In genomic region chr7:94449151-94449725, GRCh38 we compare ENCODE assay signal across 8 cellular contexts. TPM values are rescaled to one million over a fixed set of nuclear protein-coding genes. Genes with fewer than 3 reads are reported as not detected.
A peak's percentile ranks its signal among the peaks of the same experiment; 100 is the strongest.
DNase-seq lines count a peak whose midpoint lies in the region; ATAC-seq lines count a peak whose summit lies in the region.

No MANE protein-coding gene starts in this region.

- DNase-seq in AG08396 (ENCODE audit: low spot score) (peak; percentile 38), NCI-H748 treated with DMSO at 0.1 percent for 48 hours (lab: John Stamatoyannopoulos, UW) (peak; percentile 70), cerebellum (ENCODE audit: low spot score) (peak; percentile 33), lung microvascular endothelial cell (ENCODE audit: low read depth in 2 of 2) (peak; percentile 47 to 68)
- DNase-seq in stimulated activated naive CD8-positive, alpha-beta T cell treated with anti-CD3 and anti-CD28 coated beads, Interleukin-15, amount 100 ng/mL, for 72 hours, result no peak
- DNase-seq in stimulated activated CD4-positive, alpha-beta T cell treated with anti-CD3 and anti-CD28 coated beads, Interleukin-2, amount 100 ng/mL, for 24 hours, result no peak

- H3K27ac Mint-ChIP-seq in stimulated activated naive CD8-positive, alpha-beta T cell treated with anti-CD3 and anti-CD28 coated beads, Interleukin-15, amount 100 ng/mL, for 72 hours, result no peak overlapping the region

- no peak overlapping the region for H3K4me3 Mint-ChIP-seq in stimulated activated naive CD8-positive, alpha-beta T cell treated with anti-CD3 and anti-CD28 coated beads, Interleukin-15, amount 100 ng/mL, for 72 hours

- peaks cover 15% of the 10 kb centered on the region for H3K27me3 Mint-ChIP-seq in stimulated activated naive CD8-positive, alpha-beta T cell treated with anti-CD3 and anti-CD28 coated beads, Interleukin-15, amount 100 ng/mL, for 72 hours

- ATAC-seq in GM18511 (IDR thresholded peaks at IDR 0.05; ENCODE audit: unreplicated experiment), result peak; percentile 79
- peak; percentile 68 for ATAC-seq in HG03280 (IDR thresholded peaks at IDR 0.05; ENCODE audit: unreplicated experiment)
- no peak for ATAC-seq in stimulated activated naive CD8-positive, alpha-beta T cell treated with anti-CD3 and anti-CD28 coated beads, Interleukin-15, amount 100 ng/mL, for 72 hours

- H3K4me1 Mint-ChIP-seq in stimulated activated naive CD8-positive, alpha-beta T cell treated with anti-CD3 and anti-CD28 coated beads, Interleukin-15, amount 100 ng/mL, for 72 hours, result no peaks in the 10 kb centered on the region

- H3K9me3 Mint-ChIP-seq in stimulated activated naive CD8-positive, alpha-beta T cell treated with anti-CD3 and anti-CD28 coated beads, Interleukin-15, amount 100 ng/mL, for 72 hours, result no peaks in the 10 kb centered on the region

RNA-seq across cellular contexts. Expression of gene COL1A2, which starts 54.5 kb away (rescaled TPM):
- total RNA-seq in cerebellum (233 TPM), lung microvascular endothelial cell (9.8 and 13.3 TPM in 2 replicates)

Comparison
In these comparisons a context has a peak if more than half of its experiments do, and no peak if none do; other contexts are left out.
1. DNase-seq: peak in AG08396 (single experiment), NCI-H748 treated with DMSO at 0.1 percent for 48 hours (single experiment), cerebellum (single experiment) and lung microvascular endothelial cell (2 of 2); none in stimulated activated naive CD8-positive, alpha-beta T cell treated with anti-CD3 and anti-CD28 coated beads, Interleukin-15, amount 100 ng/mL, for 72 hours (0 of 2) and stimulated activated CD4-positive, alpha-beta T cell treated with anti-CD3 and anti-CD28 coated beads, Interleukin-2, amount 100 ng/mL, for 24 hours (0 of 2).
2. RNA of gene COL1A2, which starts 54.5 kb away (total RNA-seq): 233 TPM in cerebellum (single experiment); 9.8 to 13.3 TPM in lung microvascular endothelial cell; every median in the first group is over 10 times any median in the second.